ENCODE assay signal across 18 cellular contexts in the genomic region with DNA sequence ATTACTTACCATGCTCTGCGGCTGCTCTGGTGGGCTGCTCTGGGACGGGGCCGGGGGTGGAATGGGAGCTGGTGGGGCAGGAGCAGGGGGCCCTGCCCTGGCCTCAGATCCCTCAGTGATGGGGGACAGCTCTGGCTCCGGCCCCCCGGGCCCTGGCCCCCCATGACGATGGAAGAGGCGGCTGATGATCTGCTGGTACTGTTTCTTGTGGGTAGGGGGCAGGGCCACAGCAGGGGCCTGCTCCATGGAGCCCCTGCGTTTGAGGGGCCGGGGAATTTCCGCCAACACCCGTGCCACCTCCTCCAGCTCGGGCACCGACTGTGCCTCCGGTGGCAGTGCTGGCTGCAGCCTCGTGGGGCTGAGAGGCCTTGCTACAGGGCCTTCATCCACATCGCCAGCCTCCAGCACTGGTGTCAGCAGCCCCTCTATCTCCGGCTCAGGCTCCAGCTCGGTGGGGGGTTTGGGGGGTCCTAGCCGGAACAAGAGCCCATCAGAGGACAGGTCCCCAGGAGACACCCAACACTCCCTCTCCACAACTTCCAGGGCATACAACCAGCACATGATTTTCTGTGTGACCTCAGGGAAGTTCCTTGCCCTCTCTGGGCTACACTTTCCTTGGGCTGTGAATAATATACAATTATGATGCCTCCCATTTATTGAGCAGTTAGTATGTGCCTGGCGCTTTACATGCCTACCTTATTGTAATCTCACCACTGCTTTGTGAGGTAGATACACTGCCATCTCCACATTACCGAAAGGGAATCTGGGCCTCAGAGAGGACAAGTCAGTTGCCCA. TPM values are rescaled to one million over a fixed set of nuclear protein-coding genes. Genes with fewer than 3 reads are reported as not detected.
"Had no signal": no experiment of that assay in that cellular context is flagged by ENCODE, and none has a peak within 500 bp of the region (broad histone marks: within the 10 kb centered on the region; RNA-seq: fewer than 3 reads in every experiment).

No MANE protein-coding gene starts in this region.

- H3K36me3 Mint-ChIP-seq: naive B cell had no signal

- ATAC-seq: activated CD8-positive, alpha-beta T cell treated with anti-CD3 and anti-CD28 coated beads, Interleukin-2, amount 10 ng/mL, durations not matched to agents 7 days and 5 days; left cardiac atrium; psoas muscle; sciatic nerve had no signal

- H3K4me1 ChIP-seq: esophagus squamous epithelium, psoas muscle had no signal

- H3K4me3 Mint-ChIP-seq: activated CD8-positive, alpha-beta T cell treated with anti-CD3 and anti-CD28 coated beads, Interleukin-2, amount 10 ng/mL, durations not matched to agents 7 days and 5 days; activated T-helper 1 cell treated with anti-CD3 and anti-CD28 coated beads, Interleukin-12 subunit alpha, Interleukin-12 subunit beta, Interleukin-2, Interleukin-4 antibody, amounts not matched to agents 30 ng/mL and 10 ng/mL and 1 ng/mL, durations not matched to agents 14 hours and 24 hours and 36 hours; naive B cell had no signal

- H3K27ac Mint-ChIP-seq: activated CD8-positive, alpha-beta T cell treated with anti-CD3 and anti-CD28 coated beads, Interleukin-2, amount 10 ng/mL, durations not matched to agents 7 days and 5 days; activated T-helper 1 cell treated with anti-CD3 and anti-CD28 coated beads, Interleukin-12 subunit alpha, Interleukin-12 subunit beta, Interleukin-2, Interleukin-4 antibody, amounts not matched to agents 30 ng/mL and 10 ng/mL and 1 ng/mL, durations not matched to agents 14 hours and 24 hours and 36 hours had no signal

- FAIRE-seq: endometrium had no signal

- DNase-seq: activated CD4-positive, alpha-beta T cell treated with anti-CD3 and anti-CD28 coated beads for 48 hours; activated CD8-positive, alpha-beta T cell treated with anti-CD3 and anti-CD28 coated beads, Interleukin-2, amount 10 ng/mL, durations not matched to agents 7 days and 5 days; activated naive CD4-positive, alpha-beta T cell; aorta; esophagus squamous epithelium; left cardiac atrium; naive B cell; psoas muscle; stimulated activated CD4-positive, alpha-beta T cell treated with anti-CD3 and anti-CD28 coated beads, Interleukin-2, amount 100 ng/mL, for 24 hours; stimulated activated naive CD4-positive, alpha-beta T cell; substantia nigra; T1000; trophoblast cell had no signal

- H3K9me3 Mint-ChIP-seq: activated T-helper 1 cell treated with anti-CD3 and anti-CD28 coated beads, Interleukin-12 subunit alpha, Interleukin-12 subunit beta, Interleukin-2, Interleukin-4 antibody, amounts not matched to agents 30 ng/mL and 10 ng/mL and 1 ng/mL, durations not matched to agents 14 hours and 24 hours and 36 hours; naive B cell had no signal

- H3K27ac ChIP-seq: esophagus squamous epithelium, psoas muscle, VCaP had no signal

- H3K9me3 ChIP-seq: esophagus squamous epithelium, psoas muscle had no signal

- H3K4me3 ChIP-seq: esophagus squamous epithelium, lung, psoas muscle had no signal

RNA-seq across cellular contexts. Expression of gene KLC3, which starts 51.5 kb away (rescaled TPM):
- total RNA-seq: activated CD8-positive, alpha-beta T cell treated with anti-CD3 and anti-CD28 coated beads, Interleukin-2, amount 10 ng/mL, durations not matched to agents 7 days and 5 days; activated T-helper 1 cell treated with anti-CD3 and anti-CD28 coated beads, Interleukin-12 subunit alpha, Interleukin-12 subunit beta, Interleukin-2, Interleukin-4 antibody, amounts not matched to agents 30 ng/mL and 10 ng/mL and 1 ng/mL, durations not matched to agents 14 hours and 24 hours and 36 hours; aorta; sciatic nerve had no signal
- polyA plus RNA-seq: aorta had no signal
